ENCODE assay signal across 13 cellular contexts in genomic region chr6:32092760-32093497, GRCh38. TPM values are rescaled to one million over a fixed set of nuclear protein-coding genes. Genes with fewer than 3 reads are reported as not detected.
DNase-seq lines count a peak whose midpoint lies in the region; ATAC-seq and TF ChIP-seq lines count a peak whose summit lies in the region.
"Had no signal": no experiment of that assay in that cellular context is flagged by ENCODE, and none has a peak within 500 bp of the region (broad histone marks: within the 10 kb centered on the region; RNA-seq: fewer than 3 reads in every experiment).

No MANE protein-coding gene starts in this region.

- ATAC-seq in gastroesophageal sphincter (peak; percentile 76), HG02588 (IDR thresholded peaks at IDR 0.05; ENCODE audit: unreplicated experiment) (no peak)
- ATAC-seq: HCT116 had no signal

- H3K27me3 ChIP-seq in BJ (ENCODE audit: control insufficient read depth, insufficient read depth, low read length) = peaks cover 44% of the 10 kb centered on the region
- peaks cover 26% of the 10 kb centered on the region for H3K27me3 ChIP-seq in gastroesophageal sphincter
- H3K27me3 ChIP-seq in rectal smooth muscle tissue (ENCODE audit: control insufficient read depth, insufficient read depth, low read length) = peaks cover 19% of the 10 kb centered on the region
- H3K27me3 ChIP-seq in H7 (ENCODE audit: control insufficient read depth, insufficient read depth, low read length) = no peaks in the 10 kb centered on the region

- CTCF ChIA-PET in BJ (lab: Yijun Ruan, JAX) (interaction anchor here (0.9 to 3.7 kb wide), 9 partner anchors 9 to 103 kb away, joined by 3 to 17 read pairs (median 6); no protein-coding TSS in a partner anchor), RWPE1 (lab: Yijun Ruan, JAX) (interaction anchor here (0.8 kb wide), 1 partner anchor 107 kb away, joined by 4 read pairs; no protein-coding TSS in a partner anchor)

- TF ChIP-seq CTCF in BJ (IDR thresholded peaks at IDR 0.05; ENCODE audit: insufficient read depth, low read depth, low read length) (no peak), RWPE1 (conservative IDR thresholded peaks at IDR 0.05; ENCODE audit: low read depth) (no peak), gastroesophageal sphincter (IDR thresholded peaks at IDR 0.05) (no peak)

- H3K4me1 ChIP-seq in gastroesophageal sphincter (peaks cover 0 to 71% (median 32%) of the 10 kb centered on the region in 3 donors), rectal smooth muscle tissue (ENCODE audit: control insufficient read depth, insufficient read depth, low read length) (peaks cover 12% of the 10 kb centered on the region)

- no peak for TF ChIP-seq EP300 in gastroesophageal sphincter (IDR thresholded peaks at IDR 0.05)

- no peak for TF ChIP-seq POLR2A in gastroesophageal sphincter (IDR thresholded peaks at IDR 0.05)

- 19 to 24% methylated on average over 7 to 8 of the region's 8 CpGs for WGBS in gastroesophageal sphincter (ENCODE audit: low coverage in 1 of 2), 2 donors

- no peaks in the 10 kb centered on the region for H3K36me3 ChIP-seq in BJ (ENCODE audit: control insufficient read depth, insufficient read depth, low read length)
- H3K36me3 ChIP-seq in gastroesophageal sphincter = peaks cover 0 to 43% of the 10 kb centered on the region in 2 donors
- H3K36me3 ChIP-seq in rectal smooth muscle tissue (ENCODE audit: control insufficient read depth, insufficient read depth, low read length) = no peaks in the 10 kb centered on the region
- H3K36me3 ChIP-seq in H7 (replicated peaks; ENCODE audit: control insufficient read depth, insufficient read depth, low read length) = no peaks in the 10 kb centered on the region

- H3K9ac ChIP-seq in rectal smooth muscle tissue (ENCODE audit: low read length) = no peak overlapping the region

- H3K4me3 ChIP-seq in BJ (ENCODE audit: low read depth, low read length) = no peak overlapping the region
- no peak overlapping the region for H3K4me3 ChIP-seq in gastroesophageal sphincter
- H3K4me3 ChIP-seq in rectal smooth muscle tissue (ENCODE audit: low read length) = peak overlapping the region; percentile 18
- no peak overlapping the region for H3K4me3 ChIP-seq in H7 (ENCODE audit: insufficient read depth, low read depth, low read length)

- H3K27ac ChIP-seq in RWPE1 (peak overlapping the region; percentile 5; the same call in 1 of the 2 replicates), gastroesophageal sphincter (peak overlapping the region; percentile 41 to 78 (median 68)), rectal smooth muscle tissue (ENCODE audit: low read depth, low read length) (peak overlapping the region; percentile 49)

- H3K9me3 ChIP-seq in gastroesophageal sphincter = no peaks in the 10 kb centered on the region

- DNase-seq in BJ (ENCODE audit: low read depth) = peak; percentile 69
- no peak for DNase-seq in RWPE1 (ENCODE audit: low spot score)
- no peak for DNase-seq in glomerular visceral epithelial cell (ENCODE audit: extremely low spot score)
- DNase-seq in H7 = no peak
- no peak for DNase-seq in activated effector memory CD4-positive, alpha-beta T cell treated with anti-CD3 and anti-CD28 coated beads, Interleukin-2, amount 50 U/mL, for 16 hours
- DNase-seq: CD4-positive, alpha-beta memory T cell; NCI-H146; SHP77 treated with DMSO at 0.1 percent for 48 hours had no signal

- POLR2A ChIA-PET in BJ (lab: Charles Lee) = interaction anchor here (0.6 to 0.7 kb wide), 2 partner anchors 35 to 189 kb away, joined by 3 to 4 read pairs; partner anchors contain the start of gene ATF6B
- POLR2A ChIA-PET in RWPE1 (lab: Yijun Ruan, JAX; ENCODE audit: low non-redundant PET) = no interaction called here

RNA-seq across cellular contexts. Expression of gene TNXB, which starts 16.2 kb away (rescaled TPM):
- polyA plus RNA-seq in BJ (2011; rRNA removed) = 0.58 and 0.60 TPM in 2 replicates
- polyA minus RNA-seq in BJ (2011; rRNA and poly(A)+ RNA removed) = 0.90 and 1.0 TPM in 2 replicates
- 100 to 1,000 TPM; 148 to 394 (median 190) TPM for total RNA-seq in gastroesophageal sphincter
- total RNA-seq in H7 (2014; rRNA removed; shearing (Covaris generic)) = 2.7 and 4.4 TPM in 2 replicates

RNA-seq across cellular contexts. Expression of gene ATF6B, which starts 35.1 kb away (rescaled TPM):
- 46.5 and 69.2 TPM in 2 replicates for polyA plus RNA-seq in BJ (2011; rRNA removed)
- polyA minus RNA-seq in BJ (2011; rRNA and poly(A)+ RNA removed) = 39.9 and 51.8 TPM in 2 replicates
- 10 to 100 TPM; 13.3 to 26.9 (median 25.2) TPM for total RNA-seq in gastroesophageal sphincter
- 25.1 and 26.2 TPM in 2 replicates for total RNA-seq in H7 (2014; rRNA removed; shearing (Covaris generic))

RNA-seq across cellular contexts. Expression of gene FKBPL, which starts 37.2 kb away (rescaled TPM):
- polyA plus RNA-seq in BJ (2011; rRNA removed) = 5.3 and 5.6 TPM in 2 replicates
- polyA minus RNA-seq in BJ (2011; rRNA and poly(A)+ RNA removed) = 2.6 and 5.1 TPM in 2 replicates
- total RNA-seq in gastroesophageal sphincter = 1 to 10 TPM; 2.3 to 4.2 (median 3.7) TPM
- total RNA-seq in H7 (2014; rRNA removed; shearing (Covaris generic)) = 12.5 and 12.8 TPM in 2 replicates

RNA-seq across cellular contexts. Expression of gene CYP21A2, which starts 54.7 kb away (rescaled TPM):
- 0.11 and 0.29 TPM in 2 replicates for polyA plus RNA-seq in BJ (2011; rRNA removed)
- 0.21 TPM in 1 of 2 replicates, not detected in the other for polyA minus RNA-seq in BJ (2011; rRNA and poly(A)+ RNA removed)
- total RNA-seq in gastroesophageal sphincter = 1 to 10 TPM in 1 of 4 donors, under 1 TPM in 2, not detected in 1; 0.47 to 1.7 (median 0.81) TPM
- total RNA-seq in H7 (2014; rRNA removed; shearing (Covaris generic)) = 0.11 TPM in 1 of 2 replicates, not detected in the other
- total RNA-seq: pulmonary artery endothelial cell had no signal
- polyA plus RNA-seq: CD4-positive, alpha-beta memory T cell had no signal

RNA-seq across cellular contexts. Expression of gene PRRT1, which starts 58.8 kb away (rescaled TPM):
- polyA plus RNA-seq in BJ (2011; rRNA removed) = 0.77 and 0.78 TPM in 2 replicates
- polyA minus RNA-seq in BJ (2011; rRNA and poly(A)+ RNA removed) = 0.57 and 0.98 TPM in 2 replicates
- total RNA-seq in gastroesophageal sphincter = 1 to 10 TPM; 1.2 to 4.8 (median 3.1) TPM
- total RNA-seq in H7 (2014; rRNA removed; shearing (Covaris generic)) = 0.14 TPM in 1 of 2 replicates, not detected in the other

Comparison
In these comparisons a context has a peak if more than half of its experiments do, and no peak if none do; other contexts are left out.
1. H3K27ac ChIP-seq: peak in every context shown above with its lines; median percentile 68 in gastroesophageal sphincter; 49 in rectal smooth muscle tissue; 5 in RWPE1.
2. RNA of gene TNXB, which starts 16.2 kb away (total RNA-seq): 148 to 394 TPM in gastroesophageal sphincter; 2.7 to 4.4 TPM in H7; every median in the first group is over 10 times any median in the second.